ENCODE assay signal across 11 cellular contexts in genomic region chr2:160271166-160272086, GRCh38.
DNase-seq lines count a peak whose midpoint lies in the region; ATAC-seq, FAIRE-seq and TF ChIP-seq lines count a peak whose summit lies in the region.
"Had no signal": no experiment of that assay in that cellular context is flagged by ENCODE, and none has a peak within 500 bp of the region (broad histone marks: within the 10 kb centered on the region; RNA-seq: fewer than 3 reads in every experiment).

No MANE protein-coding gene starts in this region.

- H3K4me2 ChIP-seq in HepG2 (ENCODE audit: low read depth, low read length) (no peak overlapping the region), smooth muscle cell (peak overlapping the region; percentile 84)

- H3F3A ChIP-seq in smooth muscle cell (ENCODE audit: low read depth) = peaks cover 36% of the 10 kb centered on the region

- peaks cover 24% of the 10 kb centered on the region for H3K36me3 Mint-ChIP-seq in activated T-cell treated with anti-CD3 and anti-CD28 coated beads, Interleukin-2, amount 50 U/mL, for 4 hours (ENCODE audit: insufficient read depth)
- peaks cover 25% of the 10 kb centered on the region for H3K36me3 Mint-ChIP-seq in activated CD4-positive, alpha-beta memory T cell treated with anti-CD3 and anti-CD28 coated beads for 36 hours

- intact Hi-C loops in HepG2 (cut with micrococcal nuclease; ENCODE audit: unreplicated experiment) = no loop called here
- intact Hi-C loops in activated CD4-positive, alpha-beta memory T cell treated with anti-CD3 and anti-CD28 coated beads for 36 hours (cut with micrococcal nuclease) = no loop called here

- H3K27ac Mint-ChIP-seq in activated CD4-positive, alpha-beta memory T cell treated with anti-CD3 and anti-CD28 coated beads for 36 hours = no peak overlapping the region

- H3K4me1 Mint-ChIP-seq in activated T-cell treated with anti-CD3 and anti-CD28 coated beads, Interleukin-2, amount 50 U/mL, for 4 hours (ENCODE audit: low read depth) = peaks cover 28% of the 10 kb centered on the region
- H3K4me1 Mint-ChIP-seq in activated CD4-positive, alpha-beta memory T cell treated with anti-CD3 and anti-CD28 coated beads for 36 hours (ENCODE audit: low read depth) = peaks cover 31% of the 10 kb centered on the region

- H3K36me3 ChIP-seq in HUES48 (ENCODE audit: control insufficient read depth, insufficient read depth, low read length) = peaks cover 26% of the 10 kb centered on the region
- peaks cover 8 to 26% of the 10 kb centered on the region in 2 experiments; a peak in 4 of 5 replicates for H3K36me3 ChIP-seq in HepG2 (replicated peaks in 1 of 2; ENCODE audit: control insufficient read depth in 1 of 2, insufficient read depth in 2 of 2, low read length in 2 of 2)
- H3K36me3 ChIP-seq in smooth muscle cell (ENCODE audit: low read depth) = peaks cover 20% of the 10 kb centered on the region

- no peak overlapping the region for H3K4me3 ChIP-seq in HUES48 (ENCODE audit: low read depth, low read length)
- H3K4me3 ChIP-seq in coronary artery = peak overlapping the region; percentile 69
- H3K4me3 ChIP-seq in HepG2 (replicated peaks in 1 of 3; ENCODE audit: insufficient read depth in 1 of 3, low read depth in 2 of 3, low read length in 3 of 3) = no peak overlapping the region
- no peak overlapping the region for H3K4me3 ChIP-seq in smooth muscle cell

- H3K9me3 Mint-ChIP-seq in activated T-cell treated with anti-CD3 and anti-CD28 coated beads, Interleukin-2, amount 50 U/mL, for 4 hours = no peaks in the 10 kb centered on the region
- no peaks in the 10 kb centered on the region for H3K9me3 Mint-ChIP-seq in activated CD4-positive, alpha-beta memory T cell treated with anti-CD3 and anti-CD28 coated beads for 36 hours

- FAIRE-seq in HepG2 (lab: Jason Lieb, UNC) (no peak), GM12892 (lab: Jason Lieb, UNC) (no peak)

- in situ Hi-C loops in HepG2 (cut with HindIII; ENCODE audit: extremely low pct_ligation_motif_present, low pct_unique_long_range_greater_than_20kb) = loop anchor here (25.0 kb wide), 1 partner anchor 691 kb away; no protein-coding TSS in a partner anchor

- H3K27me3 Mint-ChIP-seq in activated T-cell treated with anti-CD3 and anti-CD28 coated beads, Interleukin-2, amount 50 U/mL, for 4 hours (ENCODE audit: low read depth) = no peaks in the 10 kb centered on the region
- peaks cover 5% of the 10 kb centered on the region for H3K27me3 Mint-ChIP-seq in activated CD4-positive, alpha-beta memory T cell treated with anti-CD3 and anti-CD28 coated beads for 36 hours

- no peak for ATAC-seq in HepG2
- no peak for ATAC-seq in activated T-cell treated with anti-CD3 and anti-CD28 coated beads, Interleukin-2, amount 50 U/mL, for 4 hours

- H2AFZ ChIP-seq in HepG2 (ENCODE audit: low read length) (no peak overlapping the region), smooth muscle cell (ENCODE audit: low read depth) (no peak overlapping the region)

- no peak overlapping the region for H3K4me3 Mint-ChIP-seq in activated T-cell treated with anti-CD3 and anti-CD28 coated beads, Interleukin-2, amount 50 U/mL, for 4 hours
- H3K4me3 Mint-ChIP-seq in activated CD4-positive, alpha-beta memory T cell treated with anti-CD3 and anti-CD28 coated beads for 36 hours = no peak overlapping the region

- TF ChIP-seq RAD21 in HepG2 (CRISPR knock-in tag; IDR thresholded peaks at IDR 0.05) = no peak

- CTCF ChIA-PET in HepG2 (lab: Yijun Ruan, JAX; ENCODE audit: low intra/inter-chr PET ratio, low total read pairs) = no interaction called here
- CTCF ChIA-PET in activated CD4-positive, alpha-beta memory T cell treated with anti-CD3 and anti-CD28 coated beads for 36 hours (lab: Charles Lee) = interaction anchor here (0.9 to 2.1 kb wide), 11 partner anchors 11 to 287 kb away, joined by 3 to 13 read pairs (median 4); no protein-coding TSS in a partner anchor

- H3K9ac ChIP-seq in HUES48 (ENCODE audit: low read depth, low read length) (peak overlapping the region; percentile 79; the same call in 1 of the 2 replicates), HepG2 (ENCODE audit: insufficient read depth, low read depth, low read length) (no peak overlapping the region), smooth muscle cell (ENCODE audit: low read depth) (peak overlapping the region; percentile 83)

- no peak for TF ChIP-seq POLR2A in HepG2 (IDR thresholded peaks at IDR 0.05; ENCODE audit: insufficient read depth in 1 of 2, low read depth in 2 of 2, low read length in 2 of 2)
- TF ChIP-seq POLR2A in GM12892 (IDR thresholded peaks at IDR 0.05; ENCODE audit: low read depth, low read length) = no peak

- peaks cover 11% of the 10 kb centered on the region for H3K27me3 ChIP-seq in HUES48 (ENCODE audit: control insufficient read depth, insufficient read depth, low read length)
- no peaks in the 10 kb centered on the region; a peak in 1 of 5 replicates for H3K27me3 ChIP-seq in HepG2 (ENCODE audit: control insufficient read depth in 1 of 2, insufficient read depth in 2 of 2, low read length in 2 of 2)
- H3K27me3 ChIP-seq in smooth muscle cell (ENCODE audit: low read depth) = no peaks in the 10 kb centered on the region

- H4K20me1 ChIP-seq in HepG2 (ENCODE audit: insufficient read depth, low read length) (no peaks in the 10 kb centered on the region), smooth muscle cell (ENCODE audit: low read depth) (no peaks in the 10 kb centered on the region)

- TF ChIP-seq EP300 in HepG2 (IDR thresholded peaks at IDR 0.05; ENCODE audit: low read depth in 2 of 2, low read length in 2 of 2) (no peak), HepG2 (CRISPR knock-in tag; IDR thresholded peaks at IDR 0.05; ENCODE audit: borderline replicate concordance) (no peak)

- H3K4me1 ChIP-seq in HUES48 (ENCODE audit: control insufficient read depth, insufficient read depth, low read length) (peaks cover 25% of the 10 kb centered on the region), HepG2 (ENCODE audit: insufficient read depth, low read length) (peaks cover 17% of the 10 kb centered on the region), smooth muscle cell (ENCODE audit: low read depth) (peaks cover 20% of the 10 kb centered on the region)

- H3K27ac ChIP-seq in HUES48 (ENCODE audit: low read depth, low read length) (peak overlapping the region; percentile 84), coronary artery (peak overlapping the region; percentile 74 to 97), HepG2 (ENCODE audit: extremely low read length, insufficient read depth, low read length) (no peak overlapping the region), smooth muscle cell (ENCODE audit: low read depth) (peak overlapping the region; percentile 93)

- BruUV-seq in HepG2 (replicated peaks; lab: Mats Ljungman, UMichigan) = no TSS peak

- H3K79me2 ChIP-seq in HepG2 (ENCODE audit: insufficient read depth, low read length) = no peaks in the 10 kb centered on the region
- no peaks in the 10 kb centered on the region for H3K79me2 ChIP-seq in smooth muscle cell (ENCODE audit: low read depth)

- WGBS in HepG2 (ENCODE audit: low lambda C conversion rate) = 96% methylated on average over 22 of the region's 22 CpGs
- 24% methylated on average over 22 of the region's 22 CpGs for WGBS in smooth muscle cell (ENCODE audit: low lambda C conversion rate)

- DNase-seq in coronary artery (ENCODE audit: low spot score) = peak; percentile 74
- DNase-seq in HepG2 (ENCODE audit: low spot score) = no peak
- DNase-seq in smooth muscle cell (lab: John Stamatoyannopoulos, UW; ENCODE audit: unreplicated experiment) = no peak
- DNase-seq in activated T-cell treated with anti-CD3 and anti-CD28 coated beads, Interleukin-2, amount 50 U/mL, for 4 hours = no peak
- no peak for DNase-seq in activated CD4-positive, alpha-beta memory T cell treated with anti-CD3 and anti-CD28 coated beads for 36 hours
- DNase-seq in GM12892 (ENCODE audit: insufficient read length) = no peak
- no peak for DNase-seq in cortex of kidney (lab: John Stamatoyannopoulos, UW)
- DNase-seq: activated gamma-delta T cell treated with Interleukin-2 at 50 U/mL for 16 hours, NCI-H446 treated with DMSO at 0.1 percent for 48 hours, T-helper 9 cell had no signal

- TF ChIP-seq CTCF in coronary artery (IDR thresholded peaks at IDR 0.05) (no peak), HepG2 (CRISPR knock-in tag; IDR thresholded peaks at IDR 0.05) (no peak), smooth muscle cell (IDR thresholded peaks at IDR 0.05; ENCODE audit: borderline replicate concordance, insufficient read depth, poor library complexity, severe bottlenecking) (no peak)

- no peaks in the 10 kb centered on the region for H3K9me3 ChIP-seq in HUES48 (ENCODE audit: control insufficient read depth, insufficient read depth, low read length)
- no peaks in the 10 kb centered on the region for H3K9me3 ChIP-seq in HepG2 (ENCODE audit: low read length)
- no peaks in the 10 kb centered on the region for H3K9me3 ChIP-seq in smooth muscle cell (replicated peaks; ENCODE audit: low read depth)

- POLR2A ChIA-PET in HepG2 (lab: Yijun Ruan, JAX) = interaction anchor here (0.8 kb wide), 1 partner anchor 49 kb away, joined by 3 read pairs; no protein-coding TSS in a partner anchor
- POLR2A ChIA-PET in activated CD4-positive, alpha-beta memory T cell treated with anti-CD3 and anti-CD28 coated beads for 36 hours (lab: Charles Lee) = interaction anchor here (0.6 kb wide), 1 partner anchor 321 kb away, joined by 4 read pairs; no protein-coding TSS in a partner anchor

TF ChIP-seq in HepG2, 621 proteins besides CTCF, POLR2A, EP300 and RAD21 (continues in another document):
- TF ChIP-seq, protein P1, sequence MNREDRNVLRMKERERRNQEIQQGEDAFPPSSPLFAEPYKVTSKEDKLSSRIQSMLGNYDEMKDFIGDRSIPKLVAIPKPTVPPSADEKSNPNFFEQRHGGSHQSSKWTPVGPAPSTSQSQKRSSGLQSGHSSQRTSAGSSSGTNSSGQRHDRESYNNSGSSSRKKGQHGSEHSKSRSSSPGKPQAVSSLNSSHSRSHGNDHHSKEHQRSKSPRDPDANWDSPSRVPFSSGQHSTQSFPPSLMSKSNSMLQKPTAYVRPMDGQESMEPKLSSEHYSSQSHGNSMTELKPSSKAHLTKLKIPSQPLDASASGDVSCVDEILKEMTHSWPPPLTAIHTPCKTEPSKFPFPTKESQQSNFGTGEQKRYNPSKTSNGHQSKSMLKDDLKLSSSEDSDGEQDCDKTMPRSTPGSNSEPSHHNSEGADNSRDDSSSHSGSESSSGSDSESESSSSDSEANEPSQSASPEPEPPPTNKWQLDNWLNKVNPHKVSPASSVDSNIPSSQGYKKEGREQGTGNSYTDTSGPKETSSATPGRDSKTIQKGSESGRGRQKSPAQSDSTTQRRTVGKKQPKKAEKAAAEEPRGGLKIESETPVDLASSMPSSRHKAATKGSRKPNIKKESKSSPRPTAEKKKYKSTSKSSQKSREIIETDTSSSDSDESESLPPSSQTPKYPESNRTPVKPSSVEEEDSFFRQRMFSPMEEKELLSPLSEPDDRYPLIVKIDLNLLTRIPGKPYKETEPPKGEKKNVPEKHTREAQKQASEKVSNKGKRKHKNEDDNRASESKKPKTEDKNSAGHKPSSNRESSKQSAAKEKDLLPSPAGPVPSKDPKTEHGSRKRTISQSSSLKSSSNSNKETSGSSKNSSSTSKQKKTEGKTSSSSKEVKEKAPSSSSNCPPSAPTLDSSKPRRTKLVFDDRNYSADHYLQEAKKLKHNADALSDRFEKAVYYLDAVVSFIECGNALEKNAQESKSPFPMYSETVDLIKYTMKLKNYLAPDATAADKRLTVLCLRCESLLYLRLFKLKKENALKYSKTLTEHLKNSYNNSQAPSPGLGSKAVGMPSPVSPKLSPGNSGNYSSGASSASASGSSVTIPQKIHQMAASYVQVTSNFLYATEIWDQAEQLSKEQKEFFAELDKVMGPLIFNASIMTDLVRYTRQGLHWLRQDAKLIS (CRISPR knock-in tag; IDR thresholded peaks at IDR 0.05) = no peak
